Comparison of ENCODE assay signal across 8 cellular contexts in the genomic region with DNA sequence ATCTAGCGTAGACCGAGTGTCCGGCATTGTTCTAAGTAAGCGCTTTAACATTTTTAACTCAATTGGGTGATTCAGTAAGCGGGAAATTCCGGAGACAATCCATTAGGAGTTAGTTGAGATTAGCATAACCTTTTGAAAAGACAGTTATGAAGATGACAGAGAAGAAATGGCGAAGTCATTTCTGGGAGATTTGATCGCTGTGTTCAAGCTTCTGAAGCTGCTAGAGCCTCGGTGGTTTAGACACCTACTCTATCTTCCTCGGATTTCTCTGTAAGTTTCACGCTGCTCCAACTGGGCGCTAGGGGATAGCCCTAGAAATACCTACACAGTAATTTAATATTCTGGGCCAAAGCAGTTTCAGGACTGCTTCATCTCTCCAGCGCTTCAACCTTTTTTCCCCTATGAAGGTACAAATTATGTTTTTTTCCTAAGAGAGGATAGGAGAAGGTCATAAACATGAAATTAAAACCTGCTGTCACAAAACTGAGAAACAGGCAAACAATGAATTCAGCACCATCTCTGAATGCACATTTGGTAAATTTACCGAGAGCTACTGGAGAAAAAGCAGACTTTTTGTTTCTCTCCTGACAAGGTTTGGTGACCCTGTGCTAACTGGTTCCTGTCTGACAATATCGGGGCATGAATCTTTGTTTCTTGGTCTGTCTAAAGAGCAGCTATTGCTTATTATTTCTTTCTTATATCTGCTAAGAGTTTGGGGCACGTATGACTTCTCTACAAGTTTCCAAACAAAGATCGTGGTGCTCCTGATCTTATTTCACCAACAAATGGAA. TPM values are rescaled to one million over a fixed set of nuclear protein-coding genes. Genes with fewer than 3 reads are reported as not detected.
DNase-seq lines count a peak whose midpoint lies in the region; ATAC-seq and TF ChIP-seq lines count a peak whose summit lies in the region.

No MANE protein-coding gene starts in this region.

- peak; percentile 23 for ATAC-seq in activated naive CD8-positive, alpha-beta T cell treated with anti-CD3 and anti-CD28 coated beads, Interleukin-2, amount 10 ng/mL, durations not matched to agents 7 days and 5 days (ENCODE audit: low read depth)
- ATAC-seq in sciatic nerve = peak; percentile 58

- H3K4me3 Mint-ChIP-seq in activated naive CD8-positive, alpha-beta T cell treated with anti-CD3 and anti-CD28 coated beads, Interleukin-2, amount 10 ng/mL, durations not matched to agents 7 days and 5 days = peak overlapping the region; percentile 91

- H3K4me1 Mint-ChIP-seq in activated naive CD8-positive, alpha-beta T cell treated with anti-CD3 and anti-CD28 coated beads, Interleukin-2, amount 10 ng/mL, durations not matched to agents 7 days and 5 days = peaks cover 43% of the 10 kb centered on the region

- H3K27me3 Mint-ChIP-seq in activated naive CD8-positive, alpha-beta T cell treated with anti-CD3 and anti-CD28 coated beads, Interleukin-2, amount 10 ng/mL, durations not matched to agents 7 days and 5 days = peaks cover 50% of the 10 kb centered on the region

- peaks cover 0 to 11% of the 10 kb centered on the region in 2 donors for H3K4me1 ChIP-seq in right atrium auricular region

- H3K36me3 ChIP-seq in right atrium auricular region = no peaks in the 10 kb centered on the region

- no peaks in the 10 kb centered on the region for H3K27me3 ChIP-seq in right atrium auricular region

- intact Hi-C loops in sciatic nerve (cut with DNase I) = no loop called here

- H3K27ac ChIP-seq in right atrium auricular region = peak overlapping the region; percentile 83 to 87

- peak; percentile 58 for DNase-seq in A172 (ENCODE audit: low spot score)
- DNase-seq in NCI-H526 (lab: John Stamatoyannopoulos, UW) = peak; percentile 54 to 72
- no peak for DNase-seq in activated naive CD8-positive, alpha-beta T cell treated with anti-CD3 and anti-CD28 coated beads, Interleukin-2, amount 10 ng/mL, durations not matched to agents 7 days and 5 days
- no peak for DNase-seq in right atrium auricular region (ENCODE audit: low spot score)
- no peak for DNase-seq in sciatic nerve (ENCODE audit: low spot score)
- no peak for DNase-seq in central memory CD4-positive, alpha-beta T cell
- no peak for DNase-seq in stimulated activated CD4-positive, alpha-beta T cell treated with anti-CD3 and anti-CD28 coated beads, Interleukin-1b, Interleukin-23, amount 100 ng/mL, for 48 hours

- no peaks in the 10 kb centered on the region for H3K9me3 Mint-ChIP-seq in activated naive CD8-positive, alpha-beta T cell treated with anti-CD3 and anti-CD28 coated beads, Interleukin-2, amount 10 ng/mL, durations not matched to agents 7 days and 5 days

- H3K36me3 Mint-ChIP-seq in activated naive CD8-positive, alpha-beta T cell treated with anti-CD3 and anti-CD28 coated beads, Interleukin-2, amount 10 ng/mL, durations not matched to agents 7 days and 5 days = peaks cover 3% of the 10 kb centered on the region

- no peaks in the 10 kb centered on the region for H3K9me3 ChIP-seq in right atrium auricular region

- POLR2A ChIA-PET in activated naive CD8-positive, alpha-beta T cell treated with anti-CD3 and anti-CD28 coated beads, Interleukin-2, amount 10 ng/mL, durations not matched to agents 7 days and 5 days (lab: Charles Lee) = interaction anchor here (0.6 to 3.0 kb wide), 4 partner anchors 34 to 144 kb away, joined by 3 to 9 read pairs (median 4); no protein-coding TSS in a partner anchor

- peak overlapping the region; percentile 2 for H3K27ac Mint-ChIP-seq in activated naive CD8-positive, alpha-beta T cell treated with anti-CD3 and anti-CD28 coated beads, Interleukin-2, amount 10 ng/mL, durations not matched to agents 7 days and 5 days

- H3K4me3 ChIP-seq in GM12875 (ENCODE audit: low read depth, low read length) (peak overlapping the region; percentile 29), right atrium auricular region (peak overlapping the region; percentile 55 to 56)

- no peak for TF ChIP-seq CTCF in GM12875 (IDR thresholded peaks at IDR 0.05; ENCODE audit: borderline replicate concordance, insufficient read depth, low read depth, low read length)
- TF ChIP-seq CTCF in right atrium auricular region (IDR thresholded peaks at IDR 0.05) = no peak

RNA-seq across cellular contexts. Expression of a gene that starts 22.4 kb away (rescaled TPM):
- 0.72 and 1.2 TPM in 2 replicates for total RNA-seq in A172 (2014; rRNA removed; shearing (Covaris generic))
- under 1 TPM; 0.45 to 0.47 TPM for total RNA-seq in activated naive CD8-positive, alpha-beta T cell treated with anti-CD3 and anti-CD28 coated beads, Interleukin-2, amount 10 ng/mL, durations not matched to agents 7 days and 5 days
- total RNA-seq in right atrium auricular region = under 1 TPM in 1 of 2 donors, not detected in 1; 0.24 TPM
- total RNA-seq in sciatic nerve = 2.1 TPM

RNA-seq across cellular contexts. Expression of a gene that starts 58.9 kb away (rescaled TPM):
- total RNA-seq in A172 (2014; rRNA removed; shearing (Covaris generic)) = 59.1 and 66.4 TPM in 2 replicates
- 10 to 100 TPM; 64.4 to 67.1 TPM for total RNA-seq in activated naive CD8-positive, alpha-beta T cell treated with anti-CD3 and anti-CD28 coated beads, Interleukin-2, amount 10 ng/mL, durations not matched to agents 7 days and 5 days
- total RNA-seq in right atrium auricular region (10 to 100 TPM; 22.3 to 28.5 TPM), sciatic nerve (50.0 TPM)

Comparison
In these comparisons a context has a peak if more than half of its experiments do, and no peak if none do; other contexts are left out.
1. DNase-seq: peak in A172 (single experiment) and NCI-H526 (2 of 2); none in activated naive CD8-positive, alpha-beta T cell treated with anti-CD3 and anti-CD28 coated beads, Interleukin-2, amount 10 ng/mL, durations not matched to agents 7 days and 5 days (single experiment), right atrium auricular region (single experiment), sciatic nerve (single experiment), central memory CD4-positive, alpha-beta T cell (single experiment) and stimulated activated CD4-positive, alpha-beta T cell treated with anti-CD3 and anti-CD28 coated beads, Interleukin-1b, Interleukin-23, amount 100 ng/mL, for 48 hours (single experiment).